Comparison of ENCODE assay signal across 31 cellular contexts in the genomic region with DNA sequence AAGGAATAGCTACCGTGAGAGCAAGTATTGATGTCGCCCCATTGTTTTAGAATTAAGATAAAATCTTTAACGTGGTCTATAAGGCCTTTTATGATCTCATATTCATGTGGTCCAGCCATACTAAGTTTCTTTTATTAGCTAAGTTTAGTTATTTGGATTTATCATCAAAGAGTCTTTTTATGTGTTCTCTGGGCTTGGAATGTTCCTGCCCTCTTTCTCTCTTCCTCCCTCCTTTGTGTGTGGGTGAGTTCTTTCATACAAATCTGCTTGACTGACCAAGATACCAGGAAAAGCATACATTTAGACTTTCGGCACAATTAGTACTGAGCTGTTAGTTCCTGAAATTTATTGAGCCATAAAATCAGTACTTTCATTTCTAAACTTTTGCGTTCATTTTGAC. TPM values are rescaled to one million over a fixed set of nuclear protein-coding genes. Genes with fewer than 3 reads are reported as not detected.
"Had no signal": no experiment of that assay in that cellular context is flagged by ENCODE, and none has a peak within 500 bp of the region (broad histone marks: within the 10 kb centered on the region; RNA-seq: fewer than 3 reads in every experiment).

No MANE protein-coding gene starts in this region.

- H3K4me3 ChIP-seq: breast epithelium, dorsolateral prefrontal cortex, esophagus muscularis mucosa, gastrocnemius medialis, lower lobe of right lung, right atrium auricular region, thyroid gland had no signal

- H3K36me3 Mint-ChIP-seq: activated naive CD4-positive, alpha-beta T cell treated with anti-CD3 and anti-CD28 coated beads, Interleukin-2, amount 50 U/mL, for 24 hours; naive thymus-derived CD4-positive, alpha-beta T cell had no signal

- H3K27ac ChIP-seq: breast epithelium, dorsolateral prefrontal cortex, esophagus muscularis mucosa, gastrocnemius medialis, lower lobe of right lung, right atrium auricular region, thyroid gland had no signal

- ATAC-seq: activated CD4-positive, CD25-positive, alpha-beta regulatory T cell treated with anti-CD3 and anti-CD28 coated beads, Interleukin-2, amount 50 U/mL, for 24 hours; activated CD8-positive, alpha-beta memory T cell treated with anti-CD3 and anti-CD28 coated beads, Interleukin-2, amount 10 ng/mL, durations not matched to agents 7 days and 5 days; activated CD8-positive, alpha-beta T cell treated with anti-CD3 and anti-CD28 coated beads for 36 hours; effector memory CD8-positive, alpha-beta T cell; gastrocnemius medialis; left colon; lower lobe of right lung; naive thymus-derived CD4-positive, alpha-beta T cell; stimulated activated naive CD8-positive, alpha-beta T cell treated with anti-CD3 and anti-CD28 coated beads, Interleukin-15, Interleukin-2, amounts not matched to agents 100 U/mL and 50 U/mL, for 24 hours had no signal

- H3K27me3 ChIP-seq: breast epithelium, dorsolateral prefrontal cortex, esophagus muscularis mucosa, gastrocnemius medialis, right atrium auricular region, thyroid gland had no signal

- H3K27ac Mint-ChIP-seq: activated CD4-positive, alpha-beta T cell treated with anti-CD3 and anti-CD28 coated beads, Interleukin-2, amount 10 ng/mL, durations not matched to agents 24 days and 14 days; activated CD8-positive, alpha-beta memory T cell treated with anti-CD3 and anti-CD28 coated beads, Interleukin-2, amount 10 ng/mL, durations not matched to agents 7 days and 5 days; activated CD8-positive, alpha-beta T cell treated with anti-CD3 and anti-CD28 coated beads for 36 hours; activated naive CD4-positive, alpha-beta T cell treated with anti-CD3 and anti-CD28 coated beads, Interleukin-2, amount 50 U/mL, for 24 hours; activated T-helper 1 cell treated with anti-CD3 and anti-CD28 coated beads, Interleukin-12 subunit alpha, Interleukin-12 subunit beta, Interleukin-2, Interleukin-4 antibody, amounts not matched to agents 30 ng/mL and 10 ng/mL and 1 ng/mL, durations not matched to agents 14 hours and 24 hours and 36 hours; effector memory CD8-positive, alpha-beta T cell; naive thymus-derived CD4-positive, alpha-beta T cell; progenitor cell of endocrine pancreas had no signal

- DNase-seq: activated CD4-positive, alpha-beta T cell treated with anti-CD3 and anti-CD28 coated beads, Interleukin-2, amount 10 ng/mL, durations not matched to agents 24 days and 14 days; activated CD8-positive, alpha-beta memory T cell treated with anti-CD3 and anti-CD28 coated beads, Interleukin-2, amount 10 ng/mL, durations not matched to agents 7 days and 5 days; activated CD8-positive, alpha-beta T cell treated with anti-CD3 and anti-CD28 coated beads for 36 hours; activated gamma-delta T cell treated with Interleukin-2 at 50 U/mL for 16 hours; activated T-cell treated with anti-CD3 and anti-CD28 coated beads for 4 hours; anterior cingulate cortex; dorsolateral prefrontal cortex; effector memory CD8-positive, alpha-beta T cell; gastrocnemius medialis; islet precursor cell; left colon; lower lobe of right lung; mesendoderm; naive thymus-derived CD4-positive, alpha-beta T cell; stimulated activated CD4-positive, alpha-beta T cell treated with anti-CD3 and anti-CD28 coated beads, Interleukin-12 subunit alpha, Interleukin-12 subunit beta, amount 100 ng/mL, for 4 hours; stimulated activated CD4-positive, alpha-beta T cell treated with anti-CD3 and anti-CD28 coated beads, Interleukin-4, amount 100 ng/mL, for 4 hours; stimulated activated naive CD8-positive, alpha-beta T cell treated with anti-CD3 and anti-CD28 coated beads, Interleukin-15, Interleukin-2, amounts not matched to agents 100 U/mL and 50 U/mL, for 24 hours; thyroid gland had no signal

- H3K27me3 Mint-ChIP-seq: activated CD4-positive, alpha-beta T cell treated with anti-CD3 and anti-CD28 coated beads, Interleukin-2, amount 10 ng/mL, durations not matched to agents 24 days and 14 days; activated CD8-positive, alpha-beta memory T cell treated with anti-CD3 and anti-CD28 coated beads, Interleukin-2, amount 10 ng/mL, durations not matched to agents 7 days and 5 days; progenitor cell of endocrine pancreas had no signal

- H3K36me3 ChIP-seq: breast epithelium, esophagus muscularis mucosa, gastrocnemius medialis, lower lobe of right lung, right atrium auricular region, thyroid gland had no signal

- H3K4me1 ChIP-seq: breast epithelium, esophagus muscularis mucosa, gastrocnemius medialis, lower lobe of right lung, right atrium auricular region, thyroid gland had no signal

- H3K4me1 Mint-ChIP-seq: activated naive CD4-positive, alpha-beta T cell treated with anti-CD3 and anti-CD28 coated beads, Interleukin-2, amount 50 U/mL, for 24 hours; central memory CD8-positive, alpha-beta T cell had no signal

- H3K9me3 ChIP-seq: breast epithelium, esophagus muscularis mucosa, gastrocnemius medialis, lower lobe of right lung, right atrium auricular region, thyroid gland had no signal

- H3K9me3 Mint-ChIP-seq: activated CD4-positive, alpha-beta T cell treated with anti-CD3 and anti-CD28 coated beads, Interleukin-2, amount 10 ng/mL, durations not matched to agents 24 days and 14 days; activated CD8-positive, alpha-beta T cell treated with anti-CD3 and anti-CD28 coated beads for 36 hours; activated naive CD4-positive, alpha-beta T cell treated with anti-CD3 and anti-CD28 coated beads, Interleukin-2, amount 50 U/mL, for 24 hours; activated T-helper 1 cell treated with anti-CD3 and anti-CD28 coated beads, Interleukin-12 subunit alpha, Interleukin-12 subunit beta, Interleukin-2, Interleukin-4 antibody, amounts not matched to agents 30 ng/mL and 10 ng/mL and 1 ng/mL, durations not matched to agents 14 hours and 24 hours and 36 hours; central memory CD8-positive, alpha-beta T cell; effector memory CD8-positive, alpha-beta T cell; naive thymus-derived CD4-positive, alpha-beta T cell had no signal

- H3K4me3 Mint-ChIP-seq: activated CD4-positive, alpha-beta T cell treated with anti-CD3 and anti-CD28 coated beads, Interleukin-2, amount 10 ng/mL, durations not matched to agents 24 days and 14 days; activated CD8-positive, alpha-beta memory T cell treated with anti-CD3 and anti-CD28 coated beads, Interleukin-2, amount 10 ng/mL, durations not matched to agents 7 days and 5 days; activated CD8-positive, alpha-beta T cell treated with anti-CD3 and anti-CD28 coated beads for 36 hours; activated naive CD4-positive, alpha-beta T cell treated with anti-CD3 and anti-CD28 coated beads, Interleukin-2, amount 50 U/mL, for 24 hours; activated T-helper 1 cell treated with anti-CD3 and anti-CD28 coated beads, Interleukin-12 subunit alpha, Interleukin-12 subunit beta, Interleukin-2, Interleukin-4 antibody, amounts not matched to agents 30 ng/mL and 10 ng/mL and 1 ng/mL, durations not matched to agents 14 hours and 24 hours and 36 hours; central memory CD8-positive, alpha-beta T cell; effector memory CD8-positive, alpha-beta T cell; naive thymus-derived CD4-positive, alpha-beta T cell had no signal

- FAIRE-seq: colon had no signal

RNA-seq across cellular contexts. Expression of a gene that starts 11.3 kb away (rescaled TPM):
- total RNA-seq: activated CD4-positive, alpha-beta T cell treated with anti-CD3 and anti-CD28 coated beads, Interleukin-2, amount 10 ng/mL, durations not matched to agents 24 days and 14 days; activated CD8-positive, alpha-beta memory T cell treated with anti-CD3 and anti-CD28 coated beads, Interleukin-2, amount 10 ng/mL, durations not matched to agents 7 days and 5 days; activated CD8-positive, alpha-beta T cell treated with anti-CD3 and anti-CD28 coated beads for 36 hours; activated T-helper 1 cell treated with anti-CD3 and anti-CD28 coated beads, Interleukin-12 subunit alpha, Interleukin-12 subunit beta, Interleukin-2, Interleukin-4 antibody, amounts not matched to agents 30 ng/mL and 10 ng/mL and 1 ng/mL, durations not matched to agents 14 hours and 24 hours and 36 hours; breast epithelium; esophagus muscularis mucosa; naive thymus-derived CD4-positive, alpha-beta T cell; right atrium auricular region; subcutaneous adipose tissue; T-helper 2 cell treated with Interferon-gamma antibody and Interleukin-4, amounts not matched to agents 100 ng/mL and 5 ng/mL, for 36 hours; thyroid gland had no signal
- polyA plus RNA-seq: naive thymus-derived CD4-positive, alpha-beta T cell had no signal

RNA-seq across cellular contexts. Expression of a gene that starts 48.7 kb away (rescaled TPM):
- total RNA-seq: activated CD4-positive, alpha-beta T cell treated with anti-CD3 and anti-CD28 coated beads, Interleukin-2, amount 10 ng/mL, durations not matched to agents 24 days and 14 days; activated CD8-positive, alpha-beta memory T cell treated with anti-CD3 and anti-CD28 coated beads, Interleukin-2, amount 10 ng/mL, durations not matched to agents 7 days and 5 days; activated CD8-positive, alpha-beta T cell treated with anti-CD3 and anti-CD28 coated beads for 36 hours; activated T-helper 1 cell treated with anti-CD3 and anti-CD28 coated beads, Interleukin-12 subunit alpha, Interleukin-12 subunit beta, Interleukin-2, Interleukin-4 antibody, amounts not matched to agents 30 ng/mL and 10 ng/mL and 1 ng/mL, durations not matched to agents 14 hours and 24 hours and 36 hours; breast epithelium; dorsolateral prefrontal cortex; esophagus muscularis mucosa; gastrocnemius medialis; left colon; lower lobe of right lung; naive thymus-derived CD4-positive, alpha-beta T cell; osteoblast; progenitor cell of endocrine pancreas; right atrium auricular region; subcutaneous adipose tissue; T-helper 2 cell treated with Interferon-gamma antibody and Interleukin-4, amounts not matched to agents 100 ng/mL and 5 ng/mL, for 36 hours; thyroid gland; ureter had no signal
- polyA plus RNA-seq: naive thymus-derived CD4-positive, alpha-beta T cell had no signal
